ENCODE assay signal across 1 cellular context in genomic region chr22:35930933-35931332, GRCh38.
TF ChIP-seq lines count a peak whose summit lies in the region.

No MANE protein-coding gene starts in this region.

TF ChIP-seq in HepG2, 621 proteins besides CTCF, POLR2A, EP300 and RAD21 (continued from another document):
- TF ChIP-seq, protein P1, sequence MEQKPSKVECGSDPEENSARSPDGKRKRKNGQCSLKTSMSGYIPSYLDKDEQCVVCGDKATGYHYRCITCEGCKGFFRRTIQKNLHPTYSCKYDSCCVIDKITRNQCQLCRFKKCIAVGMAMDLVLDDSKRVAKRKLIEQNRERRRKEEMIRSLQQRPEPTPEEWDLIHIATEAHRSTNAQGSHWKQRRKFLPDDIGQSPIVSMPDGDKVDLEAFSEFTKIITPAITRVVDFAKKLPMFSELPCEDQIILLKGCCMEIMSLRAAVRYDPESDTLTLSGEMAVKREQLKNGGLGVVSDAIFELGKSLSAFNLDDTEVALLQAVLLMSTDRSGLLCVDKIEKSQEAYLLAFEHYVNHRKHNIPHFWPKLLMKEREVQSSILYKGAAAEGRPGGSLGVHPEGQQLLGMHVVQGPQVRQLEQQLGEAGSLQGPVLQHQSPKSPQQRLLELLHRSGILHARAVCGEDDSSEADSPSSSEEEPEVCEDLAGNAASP (CRISPR knock-in tag; IDR thresholded peaks at IDR 0.05; ENCODE audit: borderline replicate concordance), result peak; percentile 98
- TF ChIP-seq, protein P2, sequence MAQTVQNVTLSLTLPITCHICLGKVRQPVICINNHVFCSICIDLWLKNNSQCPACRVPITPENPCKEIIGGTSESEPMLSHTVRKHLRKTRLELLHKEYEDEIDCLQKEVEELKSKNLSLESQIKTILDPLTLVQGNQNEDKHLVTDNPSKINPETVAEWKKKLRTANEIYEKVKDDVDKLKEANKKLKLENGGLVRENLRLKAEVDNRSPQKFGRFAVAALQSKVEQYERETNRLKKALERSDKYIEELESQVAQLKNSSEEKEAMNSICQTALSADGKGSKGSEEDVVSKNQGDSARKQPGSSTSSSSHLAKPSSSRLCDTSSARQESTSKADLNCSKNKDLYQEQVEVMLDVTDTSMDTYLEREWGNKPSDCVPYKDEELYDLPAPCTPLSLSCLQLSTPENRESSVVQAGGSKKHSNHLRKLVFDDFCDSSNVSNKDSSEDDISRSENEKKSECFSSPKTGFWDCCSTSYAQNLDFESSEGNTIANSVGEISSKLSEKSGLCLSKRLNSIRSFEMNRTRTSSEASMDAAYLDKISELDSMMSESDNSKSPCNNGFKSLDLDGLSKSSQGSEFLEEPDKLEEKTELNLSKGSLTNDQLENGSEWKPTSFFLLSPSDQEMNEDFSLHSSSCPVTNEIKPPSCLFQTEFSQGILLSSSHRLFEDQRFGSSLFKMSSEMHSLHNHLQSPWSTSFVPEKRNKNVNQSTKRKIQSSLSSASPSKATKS (CRISPR knock-in tag; IDR thresholded peaks at IDR 0.05), result no peak
- TF ChIP-seq MIXL1 (CRISPR knock-in tag; IDR thresholded peaks at IDR 0.05), result peak; percentile 57
- TF ChIP-seq FOXA3 (CRISPR knock-in tag; IDR thresholded peaks at IDR 0.05), result no peak
- TF ChIP-seq FLYWCH1 (CRISPR knock-in tag; IDR thresholded peaks at IDR 0.05), result no peak
- no peak for TF ChIP-seq RFXAP (CRISPR knock-in tag; IDR thresholded peaks at IDR 0.05; ENCODE audit: borderline replicate concordance)
- no peak for TF ChIP-seq ATAD3A (CRISPR knock-in tag; IDR thresholded peaks at IDR 0.05)
- TF ChIP-seq SAP130 (CRISPR knock-in tag; IDR thresholded peaks at IDR 0.05; ENCODE audit: low read depth), result peak; percentile 27; the same call in 1 of the 2 replicates
- TF ChIP-seq FOXK2 (IDR thresholded peaks at IDR 0.05), result no peak
- peak; percentile 84 for TF ChIP-seq SMC3 (IDR thresholded peaks at IDR 0.05; ENCODE audit: low read length)
- no peak for TF ChIP-seq LCORL (IDR thresholded peaks at IDR 0.05)
- 0 out of 2 replicates have a peak, but pooled peaks have one; percentile 30 for TF ChIP-seq LCORL (CRISPR knock-in tag; IDR thresholded peaks at IDR 0.05)
- TF ChIP-seq FOXP1 (IDR thresholded peaks at IDR 0.05), result no peak
- TF ChIP-seq FOXP1 (CRISPR knock-in tag; IDR thresholded peaks at IDR 0.05), result no peak; the same call in 1 of the 2 replicates
- TF ChIP-seq FOXP4 (CRISPR knock-in tag; IDR thresholded peaks at IDR 0.05), result no peak
- TF ChIP-seq GATAD2A (CRISPR knock-in tag; IDR thresholded peaks at IDR 0.05), result peak; percentile 37; the same call in 1 of the 2 replicates
- peak; percentile 75 to 84 for TF ChIP-seq NR2F1 (CRISPR knock-in tag; IDR thresholded peaks at IDR 0.05)
- TF ChIP-seq SIX1 (CRISPR knock-in tag; IDR thresholded peaks at IDR 0.05; ENCODE audit: borderline replicate concordance), result no peak
- TF ChIP-seq RXRA (CRISPR knock-in tag; IDR thresholded peaks at IDR 0.05), result peak; percentile 34; the same call in 1 of the 2 replicates
- peak; percentile 28 to 57; a peak in 1 of 4 replicates for TF ChIP-seq HMGXB4 (CRISPR knock-in tag; IDR thresholded peaks at IDR 0.05; ENCODE audit: borderline replicate concordance in 1 of 2, low read depth in 1 of 2)
